In the genomic region with DNA sequence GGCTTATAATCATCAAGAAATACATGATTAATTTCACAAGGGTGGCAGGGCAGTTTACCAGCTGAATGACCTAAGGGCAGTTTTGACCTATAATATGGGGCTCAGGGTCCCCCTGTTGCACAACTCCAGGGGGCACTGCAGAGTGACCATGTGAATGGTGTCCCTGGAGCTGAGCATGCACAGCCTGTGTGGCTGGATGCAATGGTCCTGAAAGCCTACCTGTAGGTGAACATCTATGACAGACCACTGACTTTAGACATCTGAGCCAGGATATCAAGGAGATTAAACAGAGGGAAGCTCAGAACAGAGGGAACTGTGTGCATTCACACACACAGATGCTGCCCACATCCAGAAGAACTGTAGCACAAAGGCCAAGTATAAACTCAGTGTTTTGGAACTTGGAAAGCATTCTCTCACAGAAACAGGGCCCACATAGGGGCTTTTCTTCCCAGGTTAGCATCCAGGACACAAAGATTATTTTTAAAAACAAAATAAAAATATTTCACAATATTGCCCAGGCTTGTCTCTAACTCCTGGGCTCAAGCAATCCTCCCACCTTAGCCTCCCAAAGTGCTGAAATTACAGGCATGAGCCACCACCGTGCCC, we compare ENCODE assay signal across 10 cellular contexts. TPM values are rescaled to one million over a fixed set of nuclear protein-coding genes. Genes with fewer than 3 reads are reported as not detected.
"Had no signal": no experiment of that assay in that cellular context is flagged by ENCODE, and none has a peak within 500 bp of the region (broad histone marks: within the 10 kb centered on the region; RNA-seq: fewer than 3 reads in every experiment).

No MANE protein-coding gene starts in this region.

- ATAC-seq: HCT116, K562 had no signal

- H3K9ac ChIP-seq: GM23248 had no signal

- H3K36me3 ChIP-seq: HAP-1 had no signal

- H3K9me3 ChIP-seq: HAP-1 had no signal

- H3K9me3 Mint-ChIP-seq: HFFc6 had no signal

- H3K4me3 Mint-ChIP-seq: HFFc6 had no signal

- H3K27ac ChIP-seq: GM23248, HL-60 had no signal

- H2AFZ ChIP-seq: GM23248 had no signal

- H3K4me3 ChIP-seq: GM23248, HAP-1, K562 had no signal

- DNase-seq: GM23248, GOT3, H7, HFFc6, IMR-90 had no signal

- H3K27ac Mint-ChIP-seq: HFFc6 had no signal

RNA-seq across cellular contexts. Expression of a gene that starts 7.8 kb away (rescaled TPM):
- total RNA-seq: GM23248, HT1080, IMR-90, K562 had no signal
- polyA plus RNA-seq: GM23248, IMR-90 had no signal
